ENCODE assay signal across 1 cellular context in the genomic region with DNA sequence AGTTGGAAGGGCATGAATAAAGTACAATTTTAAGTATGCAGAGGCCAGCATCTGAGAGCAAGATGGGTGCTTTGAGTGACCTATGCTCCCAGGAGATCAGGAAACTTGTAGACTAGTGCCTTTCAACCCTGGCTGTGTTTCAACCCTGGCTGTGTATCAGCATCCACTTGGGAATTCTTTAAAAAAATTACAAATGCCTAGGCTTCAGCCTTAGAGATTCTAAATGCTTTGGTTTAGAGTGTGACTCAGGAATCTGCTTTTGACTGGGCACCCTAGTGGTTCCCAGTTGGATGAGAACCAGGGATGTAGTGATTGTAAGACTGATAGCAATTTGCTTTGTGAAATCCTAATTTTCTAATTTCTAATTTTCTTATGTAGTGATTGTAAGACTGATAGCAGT.
TF ChIP-seq lines count a peak whose summit lies in the region.

No MANE protein-coding gene starts in this region.

TF ChIP-seq in IMR-90, 13 proteins besides CTCF, POLR2A, EP300 and RAD21 (continued from another document):
- TF ChIP-seq CEBPB (IDR thresholded peaks at IDR 0.05; ENCODE audit: low read depth, low read length) (no peak), ELK1 (IDR thresholded peaks at IDR 0.05; ENCODE audit: borderline replicate concordance, low read depth, low read length) (no peak), RCOR1 (IDR thresholded peaks at IDR 0.05; ENCODE audit: insufficient replicate concordance, low read length) (no peak)
